ENCODE assay signal across 2 cellular contexts in the genomic region with DNA sequence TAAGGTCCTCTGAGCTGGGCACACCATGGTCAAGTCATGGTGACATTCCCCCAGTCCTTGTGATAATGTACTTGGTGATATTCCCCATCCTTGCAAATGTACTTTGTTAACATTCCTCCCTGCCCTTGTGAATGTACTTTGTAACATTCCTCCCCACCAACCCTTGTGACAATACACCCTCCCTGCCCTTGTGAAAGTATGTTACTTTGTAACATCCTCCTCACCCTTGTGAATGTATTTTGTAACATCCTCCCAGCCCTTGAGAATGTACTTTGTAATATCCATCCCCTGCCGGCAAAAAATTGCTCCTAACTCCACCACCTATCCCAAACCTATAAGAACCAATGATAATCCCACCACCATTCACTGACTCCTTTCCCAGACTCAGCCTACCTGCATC.
A peak's percentile ranks its signal among the peaks of the same experiment; 100 is the strongest.
TF ChIP-seq lines count a peak whose summit lies in the region.

No MANE protein-coding gene starts in this region.

TF ChIP-seq in HepG2, 621 proteins besides CTCF, POLR2A, EP300 and RAD21 (continues in another document):
- TF ChIP-seq PPARG (CRISPR knock-in tag; conservative IDR thresholded peaks at IDR 0.05) (no peak), MED1 (CRISPR knock-in tag; IDR thresholded peaks at IDR 0.05) (no peak), DNMT3B (CRISPR knock-in tag; conservative IDR thresholded peaks at IDR 0.05) (no peak), ZFP37 (CRISPR knock-in tag; IDR thresholded peaks at IDR 0.05; ENCODE audit: borderline replicate concordance) (no peak), PCBP2 (optimal IDR thresholded peaks at IDR 0.05; ENCODE audit: low read depth, low read length, poor library complexity, severe bottlenecking) (no peak), CEBPG (CRISPR knock-in tag; IDR thresholded peaks at IDR 0.05) (0 out of 2 replicates have a peak, but pooled peaks have one; percentile 30), FOXA1 (IDR thresholded peaks at IDR 0.05) (no peak), FOXA1 (CRISPR knock-in tag; IDR thresholded peaks at IDR 0.05) (no peak), U2AF2 (IDR thresholded peaks at IDR 0.05; ENCODE audit: low read depth, low read length) (no peak), CENPT (CRISPR knock-in tag; IDR thresholded peaks at IDR 0.05; ENCODE audit: low read depth) (no peak), TEAD3 (CRISPR knock-in tag; optimal IDR thresholded peaks at IDR 0.05; ENCODE audit: borderline replicate concordance) (peak; percentile 77), HNF4A (CRISPR knock-in tag; IDR thresholded peaks at IDR 0.05) (peak; percentile 10; the same call in 1 of the 2 replicates), HCFC1 (IDR thresholded peaks at IDR 0.05; ENCODE audit: low read depth, low read length) (no peak), ZSCAN22 (CRISPR knock-in tag; IDR thresholded peaks at IDR 0.05) (no peak), ZNF749 (CRISPR knock-in tag; IDR thresholded peaks at IDR 0.05; ENCODE audit: borderline replicate concordance) (no peak), ZNF83 (CRISPR knock-in tag; IDR thresholded peaks at IDR 0.05; ENCODE audit: borderline replicate concordance) (no peak), ZNF558 (CRISPR knock-in tag; IDR thresholded peaks at IDR 0.05; ENCODE audit: borderline replicate concordance) (no peak), HOXA3 (CRISPR knock-in tag; IDR thresholded peaks at IDR 0.05) (no peak)
- TF ChIP-seq, protein P1, sequence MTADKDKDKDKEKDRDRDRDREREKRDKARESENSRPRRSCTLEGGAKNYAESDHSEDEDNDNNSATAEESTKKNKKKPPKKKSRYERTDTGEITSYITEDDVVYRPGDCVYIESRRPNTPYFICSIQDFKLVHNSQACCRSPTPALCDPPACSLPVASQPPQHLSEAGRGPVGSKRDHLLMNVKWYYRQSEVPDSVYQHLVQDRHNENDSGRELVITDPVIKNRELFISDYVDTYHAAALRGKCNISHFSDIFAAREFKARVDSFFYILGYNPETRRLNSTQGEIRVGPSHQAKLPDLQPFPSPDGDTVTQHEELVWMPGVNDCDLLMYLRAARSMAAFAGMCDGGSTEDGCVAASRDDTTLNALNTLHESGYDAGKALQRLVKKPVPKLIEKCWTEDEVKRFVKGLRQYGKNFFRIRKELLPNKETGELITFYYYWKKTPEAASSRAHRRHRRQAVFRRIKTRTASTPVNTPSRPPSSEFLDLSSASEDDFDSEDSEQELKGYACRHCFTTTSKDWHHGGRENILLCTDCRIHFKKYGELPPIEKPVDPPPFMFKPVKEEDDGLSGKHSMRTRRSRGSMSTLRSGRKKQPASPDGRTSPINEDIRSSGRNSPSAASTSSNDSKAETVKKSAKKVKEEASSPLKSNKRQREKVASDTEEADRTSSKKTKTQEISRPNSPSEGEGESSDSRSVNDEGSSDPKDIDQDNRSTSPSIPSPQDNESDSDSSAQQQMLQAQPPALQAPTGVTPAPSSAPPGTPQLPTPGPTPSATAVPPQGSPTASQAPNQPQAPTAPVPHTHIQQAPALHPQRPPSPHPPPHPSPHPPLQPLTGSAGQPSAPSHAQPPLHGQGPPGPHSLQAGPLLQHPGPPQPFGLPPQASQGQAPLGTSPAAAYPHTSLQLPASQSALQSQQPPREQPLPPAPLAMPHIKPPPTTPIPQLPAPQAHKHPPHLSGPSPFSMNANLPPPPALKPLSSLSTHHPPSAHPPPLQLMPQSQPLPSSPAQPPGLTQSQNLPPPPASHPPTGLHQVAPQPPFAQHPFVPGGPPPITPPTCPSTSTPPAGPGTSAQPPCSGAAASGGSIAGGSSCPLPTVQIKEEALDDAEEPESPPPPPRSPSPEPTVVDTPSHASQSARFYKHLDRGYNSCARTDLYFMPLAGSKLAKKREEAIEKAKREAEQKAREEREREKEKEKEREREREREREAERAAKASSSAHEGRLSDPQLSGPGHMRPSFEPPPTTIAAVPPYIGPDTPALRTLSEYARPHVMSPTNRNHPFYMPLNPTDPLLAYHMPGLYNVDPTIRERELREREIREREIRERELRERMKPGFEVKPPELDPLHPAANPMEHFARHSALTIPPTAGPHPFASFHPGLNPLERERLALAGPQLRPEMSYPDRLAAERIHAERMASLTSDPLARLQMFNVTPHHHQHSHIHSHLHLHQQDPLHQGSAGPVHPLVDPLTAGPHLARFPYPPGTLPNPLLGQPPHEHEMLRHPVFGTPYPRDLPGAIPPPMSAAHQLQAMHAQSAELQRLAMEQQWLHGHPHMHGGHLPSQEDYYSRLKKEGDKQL (CRISPR knock-in tag; IDR thresholded peaks at IDR 0.05; ENCODE audit: low read depth) = no peak
- TF ChIP-seq, protein P2, sequence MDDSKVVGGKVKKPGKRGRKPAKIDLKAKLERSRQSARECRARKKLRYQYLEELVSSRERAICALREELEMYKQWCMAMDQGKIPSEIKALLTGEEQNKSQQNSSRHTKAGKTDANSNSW (CRISPR knock-in tag; IDR thresholded peaks at IDR 0.05; ENCODE audit: borderline replicate concordance) = no peak
- TF ChIP-seq, protein P3, sequence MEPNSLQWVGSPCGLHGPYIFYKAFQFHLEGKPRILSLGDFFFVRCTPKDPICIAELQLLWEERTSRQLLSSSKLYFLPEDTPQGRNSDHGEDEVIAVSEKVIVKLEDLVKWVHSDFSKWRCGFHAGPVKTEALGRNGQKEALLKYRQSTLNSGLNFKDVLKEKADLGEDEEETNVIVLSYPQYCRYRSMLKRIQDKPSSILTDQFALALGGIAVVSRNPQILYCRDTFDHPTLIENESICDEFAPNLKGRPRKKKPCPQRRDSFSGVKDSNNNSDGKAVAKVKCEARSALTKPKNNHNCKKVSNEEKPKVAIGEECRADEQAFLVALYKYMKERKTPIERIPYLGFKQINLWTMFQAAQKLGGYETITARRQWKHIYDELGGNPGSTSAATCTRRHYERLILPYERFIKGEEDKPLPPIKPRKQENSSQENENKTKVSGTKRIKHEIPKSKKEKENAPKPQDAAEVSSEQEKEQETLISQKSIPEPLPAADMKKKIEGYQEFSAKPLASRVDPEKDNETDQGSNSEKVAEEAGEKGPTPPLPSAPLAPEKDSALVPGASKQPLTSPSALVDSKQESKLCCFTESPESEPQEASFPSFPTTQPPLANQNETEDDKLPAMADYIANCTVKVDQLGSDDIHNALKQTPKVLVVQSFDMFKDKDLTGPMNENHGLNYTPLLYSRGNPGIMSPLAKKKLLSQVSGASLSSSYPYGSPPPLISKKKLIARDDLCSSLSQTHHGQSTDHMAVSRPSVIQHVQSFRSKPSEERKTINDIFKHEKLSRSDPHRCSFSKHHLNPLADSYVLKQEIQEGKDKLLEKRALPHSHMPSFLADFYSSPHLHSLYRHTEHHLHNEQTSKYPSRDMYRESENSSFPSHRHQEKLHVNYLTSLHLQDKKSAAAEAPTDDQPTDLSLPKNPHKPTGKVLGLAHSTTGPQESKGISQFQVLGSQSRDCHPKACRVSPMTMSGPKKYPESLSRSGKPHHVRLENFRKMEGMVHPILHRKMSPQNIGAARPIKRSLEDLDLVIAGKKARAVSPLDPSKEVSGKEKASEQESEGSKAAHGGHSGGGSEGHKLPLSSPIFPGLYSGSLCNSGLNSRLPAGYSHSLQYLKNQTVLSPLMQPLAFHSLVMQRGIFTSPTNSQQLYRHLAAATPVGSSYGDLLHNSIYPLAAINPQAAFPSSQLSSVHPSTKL (CRISPR knock-in tag; IDR thresholded peaks at IDR 0.05) = peak; percentile 30; the same call in 1 of the 2 replicates

TF ChIP-seq in K562, 482 proteins besides CTCF, POLR2A, EP300 and RAD21:
- TF ChIP-seq POLR2G (IDR thresholded peaks at IDR 0.05; ENCODE audit: low read depth, low read length) = no peak
- peak; percentile 98 for TF ChIP-seq ZNF57 (CRISPR knock-in tag; IDR thresholded peaks at IDR 0.05)
- TF ChIP-seq ATF7 (IDR thresholded peaks at IDR 0.05) = no peak
- TF ChIP-seq, protein P4, sequence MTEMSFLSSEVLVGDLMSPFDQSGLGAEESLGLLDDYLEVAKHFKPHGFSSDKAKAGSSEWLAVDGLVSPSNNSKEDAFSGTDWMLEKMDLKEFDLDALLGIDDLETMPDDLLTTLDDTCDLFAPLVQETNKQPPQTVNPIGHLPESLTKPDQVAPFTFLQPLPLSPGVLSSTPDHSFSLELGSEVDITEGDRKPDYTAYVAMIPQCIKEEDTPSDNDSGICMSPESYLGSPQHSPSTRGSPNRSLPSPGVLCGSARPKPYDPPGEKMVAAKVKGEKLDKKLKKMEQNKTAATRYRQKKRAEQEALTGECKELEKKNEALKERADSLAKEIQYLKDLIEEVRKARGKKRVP (CRISPR knock-in tag; IDR thresholded peaks at IDR 0.05) = no peak
- TF ChIP-seq SP2 (IDR thresholded peaks at IDR 0.05; ENCODE audit: extremely low read depth, low read depth, low read length, poor library complexity, severe bottlenecking) = no peak
- TF ChIP-seq, protein P5, sequence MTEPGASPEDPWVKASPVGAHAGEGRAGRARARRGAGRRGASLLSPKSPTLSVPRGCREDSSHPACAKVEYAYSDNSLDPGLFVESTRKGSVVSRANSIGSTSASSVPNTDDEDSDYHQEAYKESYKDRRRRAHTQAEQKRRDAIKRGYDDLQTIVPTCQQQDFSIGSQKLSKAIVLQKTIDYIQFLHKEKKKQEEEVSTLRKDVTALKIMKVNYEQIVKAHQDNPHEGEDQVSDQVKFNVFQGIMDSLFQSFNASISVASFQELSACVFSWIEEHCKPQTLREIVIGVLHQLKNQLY (CRISPR knock-in tag; conservative IDR thresholded peaks at IDR 0.05) = no peak
